1 cellular context compared by ENCODE assay signal in genomic region chr3:50600841-50601591, GRCh38.
A peak's percentile ranks its signal among the peaks of the same experiment; 100 is the strongest.
TF ChIP-seq lines count a peak whose summit lies in the region.

No MANE protein-coding gene starts in this region.

TF ChIP-seq in HepG2, 621 proteins besides CTCF, POLR2A, EP300 and RAD21 (continued from another document and continues in another):
- TF ChIP-seq ETS1 (CRISPR knock-in tag; IDR thresholded peaks at IDR 0.05): no peak
- no peak for TF ChIP-seq CBX2 (IDR thresholded peaks at IDR 0.05; ENCODE audit: low read depth, low read length)
- no peak for TF ChIP-seq CBX2 (CRISPR knock-in tag; IDR thresholded peaks at IDR 0.05; ENCODE audit: low read depth)
- no peak for TF ChIP-seq ZNF382 (CRISPR knock-in tag; IDR thresholded peaks at IDR 0.05; ENCODE audit: borderline replicate concordance)
- peak; percentile 70 for TF ChIP-seq KAT8 (CRISPR knock-in tag; IDR thresholded peaks at IDR 0.05)
- TF ChIP-seq ZNF770 (CRISPR knock-in tag; IDR thresholded peaks at IDR 0.05): peak; percentile 77
- peak; percentile 48; the same call in 1 of the 2 replicates for TF ChIP-seq BCL3 (CRISPR knock-in tag; IDR thresholded peaks at IDR 0.05)
- peak; percentile 56 for TF ChIP-seq SRSF1 (optimal IDR thresholded peaks at IDR 0.05; ENCODE audit: low read depth, low read length)
- TF ChIP-seq NAIF1 (CRISPR knock-in tag; IDR thresholded peaks at IDR 0.05; ENCODE audit: borderline replicate concordance): 0 out of 2 replicates have a peak, but pooled peaks have one; percentile 70
- TF ChIP-seq MXD4 (CRISPR knock-in tag; IDR thresholded peaks at IDR 0.05): no peak
- no peak for TF ChIP-seq AKNA (CRISPR knock-in tag; IDR thresholded peaks at IDR 0.05; ENCODE audit: borderline replicate concordance)
- TF ChIP-seq TBP (CRISPR knock-in tag; IDR thresholded peaks at IDR 0.05): no peak
- no peak for TF ChIP-seq ZNF101 (CRISPR knock-in tag; IDR thresholded peaks at IDR 0.05; ENCODE audit: borderline replicate concordance, low read depth)
- peak; percentile 67; the same call in 1 of the 2 replicates for TF ChIP-seq YEATS2 (CRISPR knock-in tag; IDR thresholded peaks at IDR 0.05; ENCODE audit: borderline replicate concordance)
- TF ChIP-seq PREB (CRISPR knock-in tag; IDR thresholded peaks at IDR 0.05): no peak
- no peak for TF ChIP-seq ZNF564 (CRISPR knock-in tag; IDR thresholded peaks at IDR 0.05)
- 0 out of 2 replicates have a peak, but pooled peaks have one; percentile 45 for TF ChIP-seq ZNF878 (CRISPR knock-in tag; IDR thresholded peaks at IDR 0.05)
- no peak for TF ChIP-seq RELA (CRISPR knock-in tag; IDR thresholded peaks at IDR 0.05)
- TF ChIP-seq TMF1 (CRISPR knock-in tag; IDR thresholded peaks at IDR 0.05; ENCODE audit: low read depth): no peak
- no peak for TF ChIP-seq AHR (CRISPR knock-in tag; IDR thresholded peaks at IDR 0.05)
- no peak for TF ChIP-seq ZNF407 (CRISPR knock-in tag; IDR thresholded peaks at IDR 0.05; ENCODE audit: not compliant biosample characterization)
- TF ChIP-seq ARID3A (IDR thresholded peaks at IDR 0.05; ENCODE audit: low read depth, low read length): no peak
- TF ChIP-seq MLLT10 (CRISPR knock-in tag; IDR thresholded peaks at IDR 0.05): no peak
- TF ChIP-seq ZNF609 (CRISPR knock-in tag; IDR thresholded peaks at IDR 0.05; ENCODE audit: borderline replicate concordance): peak; percentile 54; the same call in 1 of the 2 replicates
- no peak for TF ChIP-seq ZNF652 (CRISPR knock-in tag; IDR thresholded peaks at IDR 0.05; ENCODE audit: borderline replicate concordance, low read depth)
- TF ChIP-seq ZFYVE20 (CRISPR knock-in tag; IDR thresholded peaks at IDR 0.05; ENCODE audit: borderline replicate concordance, low read depth): no peak
- TF ChIP-seq KAT7 (CRISPR knock-in tag; IDR thresholded peaks at IDR 0.05; ENCODE audit: borderline replicate concordance): no peak
- peak; percentile 95 for TF ChIP-seq ZNF747 (CRISPR knock-in tag; IDR thresholded peaks at IDR 0.05; ENCODE audit: borderline replicate concordance)
